Comparison of ENCODE assay signal across 24 cellular contexts in genomic region chr18:37588289-37588688, GRCh38. TPM values are rescaled to one million over a fixed set of nuclear protein-coding genes. Genes with fewer than 3 reads are reported as not detected.
"Had no signal": no experiment of that assay in that cellular context is flagged by ENCODE, and none has a peak within 500 bp of the region (broad histone marks: within the 10 kb centered on the region; RNA-seq: fewer than 3 reads in every experiment).

No MANE protein-coding gene starts in this region.

- H3K4me1 ChIP-seq: heart left ventricle, parathyroid adenoma, prostate gland, right lobe of liver, tibial artery, upper lobe of left lung had no signal

- H2AFZ ChIP-seq: parathyroid adenoma had no signal

- H3K9me3 Mint-ChIP-seq: stimulated activated naive CD8-positive, alpha-beta T cell treated with anti-CD3 and anti-CD28 coated beads, Interleukin-15, Interleukin-2, amounts not matched to agents 100 ng/mL and 50 ng/mL, for 24 hours had no signal

- H3K27me3 ChIP-seq: right lobe of liver, upper lobe of left lung had no signal

- H3K9me3 ChIP-seq: prostate gland, right lobe of liver had no signal

- H3K27ac ChIP-seq: dorsolateral prefrontal cortex, heart left ventricle, parathyroid adenoma, prostate gland, right lobe of liver, tibial artery, upper lobe of left lung had no signal

- FAIRE-seq: endometrium, frontal cortex, islet of Langerhans had no signal

- H3K27me3 Mint-ChIP-seq: stimulated activated naive CD8-positive, alpha-beta T cell treated with anti-CD3 and anti-CD28 coated beads, Interleukin-15, Interleukin-2, amounts not matched to agents 100 ng/mL and 50 ng/mL, for 24 hours had no signal

- DNase-seq: cortex of kidney; dorsolateral prefrontal cortex; effector CD8-positive, alpha-beta T cell; hippocampal formation; right lobe of liver; stimulated activated CD4-positive, alpha-beta T cell treated with anti-CD3 and anti-CD28 coated beads, Interleukin-4, amount 100 ng/mL, for 1 hour; stimulated activated CD8-positive, alpha-beta memory T cell treated with anti-CD3 and anti-CD28 coated beads, Interleukin-4, amount 100 ng/mL, for 48 hours; tibial artery; upper lobe of left lung had no signal

- H3K36me3 Mint-ChIP-seq: natural killer cell treated with Interleukin-12 subunit alpha and Interleukin-12 subunit beta and Interleukin-15 and Interleukin-18, amount 100 ng/mL, for 72 hours; stimulated activated effector memory CD8-positive, alpha-beta T cell treated with anti-CD3 and anti-CD28 coated beads, Interleukin-12 subunit alpha, Interleukin-12 subunit beta, amount 100 ng/mL, for 72 hours had no signal

- H3K4me3 ChIP-seq: dorsolateral prefrontal cortex, heart left ventricle, prostate gland, right lobe of liver, tibial artery, upper lobe of left lung had no signal

- ATAC-seq: esophagus mucosa; heart left ventricle; left lobe of liver; natural killer cell treated with Interleukin-12 subunit alpha and Interleukin-12 subunit beta and Interleukin-15 and Interleukin-18, amount 100 ng/mL, for 72 hours; right lobe of liver; stimulated activated effector memory CD8-positive, alpha-beta T cell treated with anti-CD3 and anti-CD28 coated beads, Interleukin-12 subunit alpha, Interleukin-12 subunit beta, amount 100 ng/mL, for 72 hours had no signal

- H3K79me2 ChIP-seq: parathyroid adenoma had no signal

- H3K27ac Mint-ChIP-seq: natural killer cell treated with Interleukin-12 subunit alpha and Interleukin-12 subunit beta and Interleukin-15 and Interleukin-18, amount 100 ng/mL, for 72 hours; stimulated activated effector memory CD8-positive, alpha-beta T cell treated with anti-CD3 and anti-CD28 coated beads, Interleukin-12 subunit alpha, Interleukin-12 subunit beta, amount 100 ng/mL, for 72 hours; stimulated activated naive CD8-positive, alpha-beta T cell treated with anti-CD3 and anti-CD28 coated beads, Interleukin-15, Interleukin-2, amounts not matched to agents 100 ng/mL and 50 ng/mL, for 24 hours had no signal

- H3K9ac ChIP-seq: parathyroid adenoma had no signal

- H3K36me3 ChIP-seq: heart left ventricle, prostate gland, right lobe of liver, tibial artery, upper lobe of left lung had no signal

- H3K4me1 Mint-ChIP-seq: stimulated activated effector memory CD8-positive, alpha-beta T cell treated with anti-CD3 and anti-CD28 coated beads, Interleukin-12 subunit alpha, Interleukin-12 subunit beta, amount 100 ng/mL, for 72 hours had no signal

- H3K4me3 Mint-ChIP-seq: natural killer cell treated with Interleukin-12 subunit alpha and Interleukin-12 subunit beta and Interleukin-15 and Interleukin-18, amount 100 ng/mL, for 72 hours; stimulated activated effector memory CD8-positive, alpha-beta T cell treated with anti-CD3 and anti-CD28 coated beads, Interleukin-12 subunit alpha, Interleukin-12 subunit beta, amount 100 ng/mL, for 72 hours; stimulated activated naive CD8-positive, alpha-beta T cell treated with anti-CD3 and anti-CD28 coated beads, Interleukin-15, Interleukin-2, amounts not matched to agents 100 ng/mL and 50 ng/mL, for 24 hours had no signal

RNA-seq across cellular contexts. Expression of gene CELF4, which starts 22.7 kb away (rescaled TPM):
- total RNA-seq: esophagus mucosa; glomerular endothelial cell; left lobe of liver; myocyte; natural killer cell treated with Interleukin-12 subunit alpha and Interleukin-12 subunit beta and Interleukin-15 and Interleukin-18, amount 100 ng/mL, for 72 hours; renal cortical epithelial cell had no signal
- polyA plus RNA-seq: fibroblast of lung had no signal
